20 cellular contexts compared by ENCODE assay signal in genomic region chr9:69532359-69532758, GRCh38.
DNase-seq lines count a peak whose midpoint lies in the region; ATAC-seq and TF ChIP-seq lines count a peak whose summit lies in the region.
"Had no signal": no experiment of that assay in that cellular context is flagged by ENCODE, and none has a peak within 500 bp of the region (broad histone marks: within the 10 kb centered on the region; RNA-seq: fewer than 3 reads in every experiment).

No MANE protein-coding gene starts in this region.

- H3K27ac ChIP-seq in neuronal stem cell (replicated peaks; ENCODE audit: low read length) (peak overlapping the region; percentile 11), GM23338 (ENCODE audit: low read depth) (no peak overlapping the region)
- H3K27ac ChIP-seq: esophagus muscularis mucosa, parathyroid adenoma, RWPE1 had no signal

- no peak overlapping the region for H2BK12ac ChIP-seq in neuronal stem cell (ENCODE audit: low read length)

- peak; percentile 1 for DNase-seq in NCI-H1105 (lab: John Stamatoyannopoulos, UW)
- DNase-seq in NCI-H1105 treated with DMSO at 0.1 percent for 48 hours (lab: John Stamatoyannopoulos, UW): no peak
- peak; percentile 87 for DNase-seq in NCI-H2171 treated with DMSO at 0.1 percent for 48 hours (lab: John Stamatoyannopoulos, UW)
- DNase-seq in neuronal stem cell (ENCODE audit: low spot score): no peak
- DNase-seq in GM23338 (ENCODE audit: low spot score): no peak
- DNase-seq in mucosa of gallbladder (ENCODE audit: low spot score): no peak
- no peak for DNase-seq in NCI-H2107 (lab: John Stamatoyannopoulos, UW)
- DNase-seq: 8988T; activated CD4-positive, CD25-positive, alpha-beta regulatory T cell treated with anti-CD3 and anti-CD28 coated beads, Interleukin-2, amount 50 U/mL, for 72 hours; aorta; central memory CD4-positive, alpha-beta T cell; MM.1S; naive thymus-derived CD4-positive, alpha-beta T cell; NCI-H2029 treated with DMSO at 0.1 percent for 48 hours had no signal

- H3K27ac Mint-ChIP-seq in GM23338: no peak overlapping the region
- H3K27ac Mint-ChIP-seq: activated naive CD4-positive, alpha-beta T cell treated with anti-CD3 and anti-CD28 coated beads, Interleukin-2, amount 50 U/mL, for 24 hours; memory B cell; naive thymus-derived CD4-positive, alpha-beta T cell had no signal

- WGBS in neuronal stem cell (ENCODE audit: extremely low coverage in 2 of 2, insufficient read length in 2 of 2, insufficient replicate concordance in 1 of 2), 2 donors: no CpG with 5 or more reads among the region's 4 CpGs

- no peak; the same call in 2 of the 3 replicates for ATAC-seq in SK-N-SH treated with all-trans-retinoic acid at 6 μM for 48 hours
- ATAC-seq in GM23338: no peak
- ATAC-seq: naive thymus-derived CD4-positive, alpha-beta T cell had no signal

- H3K79me2 ChIP-seq in GM23338 (replicated peaks; ENCODE audit: insufficient read depth): no peaks in the 10 kb centered on the region
- H3K79me2 ChIP-seq: parathyroid adenoma had no signal

- no peaks in the 10 kb centered on the region for H3K9me3 Mint-ChIP-seq in GM23338
- H3K9me3 Mint-ChIP-seq: activated naive CD4-positive, alpha-beta T cell treated with anti-CD3 and anti-CD28 coated beads, Interleukin-2, amount 50 U/mL, for 24 hours had no signal

- peaks cover 4% of the 10 kb centered on the region; the same call in 1 of the 3 replicates for H3K4me1 Mint-ChIP-seq in GM23338
- H3K4me1 Mint-ChIP-seq: activated naive CD4-positive, alpha-beta T cell treated with anti-CD3 and anti-CD28 coated beads, Interleukin-2, amount 50 U/mL, for 24 hours; memory B cell; naive thymus-derived CD4-positive, alpha-beta T cell had no signal

- H3K23ac ChIP-seq in neuronal stem cell (ENCODE audit: low read depth, low read length, poor library complexity): no peak overlapping the region

- H3K36me3 Mint-ChIP-seq in GM23338 (ENCODE audit: low read depth): no peaks in the 10 kb centered on the region
- H3K36me3 Mint-ChIP-seq: activated naive CD4-positive, alpha-beta T cell treated with anti-CD3 and anti-CD28 coated beads, Interleukin-2, amount 50 U/mL, for 24 hours; memory B cell had no signal

- no peak overlapping the region for H3K9ac ChIP-seq in neuronal stem cell (ENCODE audit: low read depth, low read length, poor library complexity)
- H3K9ac ChIP-seq: parathyroid adenoma had no signal

- no peak overlapping the region for H2BK120ac ChIP-seq in neuronal stem cell (ENCODE audit: low read depth, low read length)

- no peak overlapping the region for H4K8ac ChIP-seq in neuronal stem cell (ENCODE audit: low read depth, low read length)

- no peaks in the 10 kb centered on the region for H4K20me1 ChIP-seq in GM23338 (replicated peaks; ENCODE audit: insufficient read depth)

- H3K4me3 ChIP-seq in neuronal stem cell (ENCODE audit: low read length in 2 of 2) (no peak overlapping the region), GM23338 (no peak overlapping the region)
- H3K4me3 ChIP-seq: esophagus muscularis mucosa had no signal

- H3F3A ChIP-seq in GM23338 (replicated peaks; ENCODE audit: low read depth): no peaks in the 10 kb centered on the region

- H3K18ac ChIP-seq in neuronal stem cell (ENCODE audit: low read length): peak overlapping the region; percentile 0

- H3K9me3 ChIP-seq in neuronal stem cell (replicated peaks in 1 of 2; ENCODE audit: control insufficient read depth in 2 of 2, insufficient read depth in 1 of 2, low read depth in 1 of 2, low read length in 2 of 2): no peaks in the 10 kb centered on the region
- H3K9me3 ChIP-seq: esophagus muscularis mucosa had no signal

- H3K36me3 ChIP-seq in neuronal stem cell (replicated peaks in 1 of 2; ENCODE audit: control insufficient read depth in 2 of 2, insufficient read depth in 2 of 2, low read length in 2 of 2): no peaks in the 10 kb centered on the region
- H3K36me3 ChIP-seq in GM23338 (ENCODE audit: insufficient read depth): no peaks in the 10 kb centered on the region
- H3K36me3 ChIP-seq: esophagus muscularis mucosa had no signal

- H3K79me1 ChIP-seq in neuronal stem cell (ENCODE audit: low read depth, low read length): no peaks in the 10 kb centered on the region

- TF ChIP-seq CTCF in GM23338 (conservative IDR thresholded peaks at IDR 0.05; ENCODE audit: low read depth in 2 of 2): no peak

- H2BK5ac ChIP-seq in neuronal stem cell (ENCODE audit: low read length): no peak overlapping the region

- H3K27me3 Mint-ChIP-seq in GM23338 (ENCODE audit: insufficient read depth, low read depth, poor library complexity): no peaks in the 10 kb centered on the region
- H3K27me3 Mint-ChIP-seq: activated naive CD4-positive, alpha-beta T cell treated with anti-CD3 and anti-CD28 coated beads, Interleukin-2, amount 50 U/mL, for 24 hours; memory B cell had no signal

- H3K9me2 ChIP-seq in GM23338 (ENCODE audit: insufficient read depth): no peaks in the 10 kb centered on the region

- H3K14ac ChIP-seq in neuronal stem cell (ENCODE audit: low read length): no peak overlapping the region

- no peak overlapping the region for H3K4me3 Mint-ChIP-seq in GM23338
- H3K4me3 Mint-ChIP-seq: activated naive CD4-positive, alpha-beta T cell treated with anti-CD3 and anti-CD28 coated beads, Interleukin-2, amount 50 U/mL, for 24 hours; memory B cell; naive thymus-derived CD4-positive, alpha-beta T cell had no signal

- no peak overlapping the region for H3K4ac ChIP-seq in neuronal stem cell (ENCODE audit: low read length)

- H3K4me1 ChIP-seq in neuronal stem cell (ENCODE audit: control insufficient read depth in 2 of 2, insufficient read depth in 1 of 2, low read depth in 1 of 2, low read length in 2 of 2): peaks cover 0 to 10% of the 10 kb centered on the region in 2 donors
- no peaks in the 10 kb centered on the region for H3K4me1 ChIP-seq in GM23338 (ENCODE audit: insufficient read depth)
- H3K4me1 ChIP-seq: esophagus muscularis mucosa, parathyroid adenoma had no signal

- H4K91ac ChIP-seq in neuronal stem cell (ENCODE audit: low read depth, low read length, poor library complexity): no peak overlapping the region

- no peak overlapping the region for H2AK5ac ChIP-seq in neuronal stem cell (ENCODE audit: low read depth, low read length)

- H2BK15ac ChIP-seq in neuronal stem cell (ENCODE audit: low read length): no peak overlapping the region

- H3K27me3 ChIP-seq in neuronal stem cell (ENCODE audit: control insufficient read depth in 3 of 3, insufficient read depth in 3 of 3, low read depth in 1 of 3, low read length in 3 of 3) (peaks cover 0 to 22% (median 0%) of the 10 kb centered on the region in 3 experiments), GM23338 (ENCODE audit: insufficient read depth) (no peaks in the 10 kb centered on the region)
- H3K27me3 ChIP-seq: esophagus muscularis mucosa had no signal

- H2AFZ ChIP-seq in neuronal stem cell (ENCODE audit: low read length): no peak overlapping the region
- no peak overlapping the region for H2AFZ ChIP-seq in GM23338
- H2AFZ ChIP-seq: parathyroid adenoma had no signal

- H3K4me2 ChIP-seq in neuronal stem cell (ENCODE audit: insufficient read depth, low read length, poor library complexity, severe bottlenecking) (no peak overlapping the region), GM23338 (no peak overlapping the region)

TF ChIP-seq in SK-N-SH treated with all-trans-retinoic acid at 6 μM for 48 hours, 23 proteins besides CTCF, POLR2A, EP300 and RAD21 (continues in another document):
- no peak for TF ChIP-seq TSHZ2 (CRISPR knock-in tag; IDR thresholded peaks at IDR 0.05)

TF ChIP-seq in GM23338, 12 proteins besides CTCF, POLR2A, EP300 and RAD21 (continues in another document):
- TF ChIP-seq POLR2AphosphoS5 (IDR thresholded peaks at IDR 0.05; ENCODE audit: low read depth) (no peak), NANOG (IDR thresholded peaks at IDR 0.05; ENCODE audit: borderline replicate concordance) (no peak), ETS1 (IDR thresholded peaks at IDR 0.05) (no peak)

Comparison
In these comparisons a context has a peak if more than half of its experiments do, and no peak if none do; other contexts are left out.
1. DNase-seq: peak in NCI-H1105 (single experiment) and NCI-H2171 treated with DMSO at 0.1 percent for 48 hours (single experiment); none in NCI-H1105 treated with DMSO at 0.1 percent for 48 hours (single experiment), neuronal stem cell (single experiment), GM23338 (single experiment), mucosa of gallbladder (single experiment) and NCI-H2107 (single experiment).